ENCODE assay signal across 8 cellular contexts in genomic region chr1:24027838-24028468, GRCh38. TPM values are rescaled to one million over a fixed set of nuclear protein-coding genes. Genes with fewer than 3 reads are reported as not detected.
DNase-seq lines count a peak whose midpoint lies in the region; ATAC-seq and TF ChIP-seq lines count a peak whose summit lies in the region.

No MANE protein-coding gene starts in this region.

- BruUV-seq in A673 (replicated peaks; lab: Mats Ljungman, UMichigan) = no TSS peak

- DNase-seq in A673 (ENCODE audit: low spot score) (peak; percentile 57), Peyer's patch (no peak), fibroblast of mammary gland (ENCODE audit: low read depth) (peak; percentile 72)

- TF ChIP-seq POLR2A in Peyer's patch (IDR thresholded peaks at IDR 0.05) = no peak

- H3K4me1 ChIP-seq in A673 (ENCODE audit: insufficient read depth, low read length, poor library complexity, severe bottlenecking) (no peaks in the 10 kb centered on the region), Peyer's patch (peaks cover 0 to 7% (median 0%) of the 10 kb centered on the region in 4 donors), parathyroid adenoma (no peaks in the 10 kb centered on the region)

- no peaks in the 10 kb centered on the region for H3K27me3 ChIP-seq in A673 (replicated peaks; ENCODE audit: insufficient read depth, low read depth, low read length, poor library complexity)
- H3K27me3 ChIP-seq in Peyer's patch = no peaks in the 10 kb centered on the region
- no peaks in the 10 kb centered on the region for H3K27me3 ChIP-seq in parathyroid adenoma (ENCODE audit: control insufficient read depth, insufficient read depth, low read length)

- H3K27ac ChIP-seq in A673 (ENCODE audit: low read depth, low read length, poor library complexity, severe bottlenecking) (no peak overlapping the region), Peyer's patch (no peak overlapping the region), parathyroid adenoma (no peak overlapping the region)

- H3K9ac ChIP-seq in parathyroid adenoma = no peak overlapping the region

- H3K4me2 ChIP-seq in parathyroid adenoma (ENCODE audit: low read length) = no peak overlapping the region

- H2AFZ ChIP-seq in parathyroid adenoma = no peak overlapping the region

- CTCF ChIA-PET in A673 (lab: Charles Lee) = interaction anchor here (0.6 to 1.4 kb wide), 3 partner anchors 33 to 217 kb away, joined by 4 read pairs; no protein-coding TSS in a partner anchor

- H3K36me3 ChIP-seq in A673 (ENCODE audit: insufficient read depth, low read length, poor library complexity, severe bottlenecking) (no peaks in the 10 kb centered on the region), Peyer's patch (no peaks in the 10 kb centered on the region), parathyroid adenoma (ENCODE audit: control insufficient read depth, insufficient read depth, low read length) (no peaks in the 10 kb centered on the region)

- no peaks in the 10 kb centered on the region for H3K9me3 ChIP-seq in A673 (ENCODE audit: low read depth, low read length, poor library complexity, severe bottlenecking)
- no peaks in the 10 kb centered on the region for H3K9me3 ChIP-seq in Peyer's patch
- no peaks in the 10 kb centered on the region for H3K9me3 ChIP-seq in parathyroid adenoma (ENCODE audit: control insufficient read depth, low read length)

- no peak for ATAC-seq in HG03095 (IDR thresholded peaks at IDR 0.05; ENCODE audit: unreplicated experiment)
- ATAC-seq in HG02588 (IDR thresholded peaks at IDR 0.05; ENCODE audit: unreplicated experiment) = no peak
- no peak for ATAC-seq in GM18868 (IDR thresholded peaks at IDR 0.05; ENCODE audit: unreplicated experiment)

- no peaks in the 10 kb centered on the region for H3K79me2 ChIP-seq in parathyroid adenoma

- POLR2A ChIA-PET in A673 (lab: Charles Lee; ENCODE audit: low non-redundant PET) = no interaction called here

- H3K4me3 ChIP-seq in A673 (ENCODE audit: low read depth, low read length, poor library complexity, severe bottlenecking) (no peak overlapping the region), GM12875 (ENCODE audit: low read depth, low read length) (no peak overlapping the region), Peyer's patch (no peak overlapping the region), fibroblast of mammary gland (ENCODE audit: control insufficient read depth, low read depth, low read length) (no peak overlapping the region), parathyroid adenoma (ENCODE audit: low read depth, low read length) (no peak overlapping the region)

- intact Hi-C loops in A673 (cut with micrococcal nuclease; ENCODE audit: unreplicated experiment) = no loop called here

- peak; percentile 70 for TF ChIP-seq CTCF in A673 (conservative IDR thresholded peaks at IDR 0.05; ENCODE audit: low read depth, low read length)
- peak; percentile 39; the same call in 1 of the 2 replicates for TF ChIP-seq CTCF in GM12875 (IDR thresholded peaks at IDR 0.05; ENCODE audit: borderline replicate concordance, insufficient read depth, low read depth, low read length)
- peak in 5 of 6 experiments; percentile 35 to 85 (median 78) for TF ChIP-seq CTCF in Peyer's patch (IDR thresholded peaks at IDR 0.05)
- TF ChIP-seq CTCF in fibroblast of mammary gland (conservative IDR thresholded peaks at IDR 0.05; ENCODE audit: control insufficient read depth, insufficient read depth, low read depth, low read length) = peak; percentile 76
- peak; percentile 43 for TF ChIP-seq CTCF in parathyroid adenoma (IDR thresholded peaks at IDR 0.05)

RNA-seq across cellular contexts. Expression of gene SRSF10, which starts 47.8 kb away (rescaled TPM):
- total RNA-seq in A673 (2021) (208 and 218 TPM in 2 replicates), Peyer's patch (100 to 1,000 TPM in 3 of 4 donors, 10 to 100 TPM in 1; 86.3 to 224 (median 112) TPM)

Comparison
In these comparisons a context has a peak if more than half of its experiments do, and no peak if none do; other contexts are left out.
1. DNase-seq: peak in A673 (single experiment) and fibroblast of mammary gland (single experiment); none in Peyer's patch (0 of 3).
2. Peak in every context shown above with its lines, with median percentiles within 50 percentile points of each other: CTCF ChIP-seq.